7 cellular contexts compared by ENCODE assay signal in genomic region chr16:23452221-23452571, GRCh38. TPM values are rescaled to one million over a fixed set of nuclear protein-coding genes. Genes with fewer than 3 reads are reported as not detected.
DNase-seq lines count a peak whose midpoint lies in the region.

No MANE protein-coding gene starts in this region.

- H3K4me3 ChIP-seq in HUES6 (ENCODE audit: low read depth, low read length) (peak overlapping the region; percentile 96), stomach smooth muscle (ENCODE audit: low read length in 2 of 2) (peak overlapping the region; percentile 78 to 99)

- CTCF ChIA-PET in activated naive CD4-positive, alpha-beta T cell treated with anti-CD3 and anti-CD28 coated beads, Interleukin-2, amount 10 ng/mL, durations not matched to agents 7 days and 5 days (lab: Charles Lee): interaction anchor here (0.6 to 3.2 kb wide), 3 partner anchors 17 to 1155 kb away, joined by 3 to 22 read pairs (median 3); partner anchors contain the start of gene POLR3E

- peaks cover 27% of the 10 kb centered on the region for H3K4me1 Mint-ChIP-seq in activated naive CD4-positive, alpha-beta T cell treated with anti-CD3 and anti-CD28 coated beads, Interleukin-2, amount 10 ng/mL, durations not matched to agents 7 days and 5 days
- H3K4me1 Mint-ChIP-seq in immature natural killer cell: peaks cover 24 to 45% of the 10 kb centered on the region in 2 donors

- H3K9me3 ChIP-seq in HUES6 (ENCODE audit: control insufficient read depth, insufficient read depth, low read depth, low read length) (no peaks in the 10 kb centered on the region), stomach smooth muscle (ENCODE audit: control insufficient read depth in 2 of 2, low read length in 2 of 2) (no peaks in the 10 kb centered on the region)

- H3K36me3 Mint-ChIP-seq in activated naive CD4-positive, alpha-beta T cell treated with anti-CD3 and anti-CD28 coated beads, Interleukin-2, amount 10 ng/mL, durations not matched to agents 7 days and 5 days: peaks cover 4% of the 10 kb centered on the region
- peaks cover 0 to 6% (median 0%) of the 10 kb centered on the region in 3 donors for H3K36me3 Mint-ChIP-seq in immature natural killer cell

- H3K9ac ChIP-seq in HUES6 (ENCODE audit: low read length) (peak overlapping the region; percentile 93), stomach smooth muscle (ENCODE audit: low read length in 2 of 2) (peak overlapping the region; percentile 78 to 92)

- H3K27me3 Mint-ChIP-seq in activated naive CD4-positive, alpha-beta T cell treated with anti-CD3 and anti-CD28 coated beads, Interleukin-2, amount 10 ng/mL, durations not matched to agents 7 days and 5 days: no peaks in the 10 kb centered on the region
- peaks cover 9 to 13% (median 10%) of the 10 kb centered on the region in 3 donors for H3K27me3 Mint-ChIP-seq in immature natural killer cell (ENCODE audit: low read depth in 3 of 3)

- DNase-seq in activated naive CD4-positive, alpha-beta T cell treated with anti-CD3 and anti-CD28 coated beads, Interleukin-2, amount 10 ng/mL, durations not matched to agents 7 days and 5 days: no peak
- no peak for DNase-seq in immature natural killer cell
- DNase-seq in pons (ENCODE audit: low spot score): no peak
- no peak for DNase-seq in NCI-H1694 treated with DMSO at 0.1 percent for 48 hours (lab: John Stamatoyannopoulos, UW)
- DNase-seq in T-helper 9 cell: no peak

- 0 out of 2 replicates have a peak, but pooled peaks cover 4% of the 10 kb centered on the region for H3K4me1 ChIP-seq in HUES6 (ENCODE audit: control insufficient read depth, insufficient read depth, low read length)
- H3K4me1 ChIP-seq in stomach smooth muscle (ENCODE audit: control insufficient read depth, insufficient read depth, low read length): peaks cover 20% of the 10 kb centered on the region

- no peaks in the 10 kb centered on the region for H3K9me3 Mint-ChIP-seq in activated naive CD4-positive, alpha-beta T cell treated with anti-CD3 and anti-CD28 coated beads, Interleukin-2, amount 10 ng/mL, durations not matched to agents 7 days and 5 days
- no peaks in the 10 kb centered on the region for H3K9me3 Mint-ChIP-seq in immature natural killer cell

- H3K27me3 ChIP-seq in HUES6 (ENCODE audit: control insufficient read depth, insufficient read depth, low read length) (no peaks in the 10 kb centered on the region), stomach smooth muscle (ENCODE audit: control insufficient read depth in 1 of 2, insufficient read depth in 2 of 2, low read length in 2 of 2) (no peaks in the 10 kb centered on the region)

- no peaks in the 10 kb centered on the region for H3K36me3 ChIP-seq in HUES6 (ENCODE audit: control insufficient read depth, insufficient read depth, low read length)
- no peaks in the 10 kb centered on the region for H3K36me3 ChIP-seq in stomach smooth muscle (ENCODE audit: control insufficient read depth in 2 of 2, insufficient read depth in 2 of 2, low read length in 2 of 2)

- peak overlapping the region; percentile 84 for H3K27ac Mint-ChIP-seq in activated naive CD4-positive, alpha-beta T cell treated with anti-CD3 and anti-CD28 coated beads, Interleukin-2, amount 10 ng/mL, durations not matched to agents 7 days and 5 days
- H3K27ac Mint-ChIP-seq in immature natural killer cell: peak overlapping the region; percentile 81 to 94 (median 89)

- H3K27ac ChIP-seq in HUES6 (ENCODE audit: low read depth, low read length) (peak overlapping the region; percentile 87; the same call in 1 of the 2 replicates), stomach smooth muscle (ENCODE audit: low read length) (peak overlapping the region; percentile 74)

- peak overlapping the region; percentile 92 for H3K4me3 Mint-ChIP-seq in activated naive CD4-positive, alpha-beta T cell treated with anti-CD3 and anti-CD28 coated beads, Interleukin-2, amount 10 ng/mL, durations not matched to agents 7 days and 5 days
- H3K4me3 Mint-ChIP-seq in immature natural killer cell: peak overlapping the region; percentile 91 to 98 (median 94)

RNA-seq across cellular contexts. Expression of gene COG7, which starts 0.8 kb away (rescaled TPM):
- 10 to 100 TPM in 2 of 3 donors, 1 to 10 TPM in 1; 9.5 to 21.7 (median 12.0) TPM for polyA plus RNA-seq in immature natural killer cell

RNA-seq across cellular contexts. Expression of gene GGA2, which starts 58.1 kb away (rescaled TPM):
- polyA plus RNA-seq in immature natural killer cell: 10 to 100 TPM; 34.1 to 40.0 (median 36.1) TPM
